ENCODE assay signal across 1 cellular context in the genomic region with DNA sequence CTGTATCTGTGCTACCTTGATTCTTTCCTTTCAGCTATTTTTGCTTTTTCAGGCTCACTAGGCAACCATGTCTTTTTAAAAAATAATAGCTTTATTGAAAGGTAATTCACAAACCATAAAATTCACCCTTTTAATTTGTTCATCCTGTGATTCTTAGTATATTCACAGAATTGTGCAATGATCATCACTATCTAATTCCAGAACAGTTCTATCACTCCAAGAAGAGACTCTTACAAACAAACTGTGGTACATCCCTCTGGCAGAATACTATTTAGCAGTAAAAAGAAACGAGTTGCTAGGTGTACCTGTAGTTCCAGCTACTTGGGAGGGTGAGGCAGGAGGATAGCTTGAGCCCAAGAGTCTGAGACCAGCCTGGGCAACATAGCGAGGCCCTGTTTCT.
TF ChIP-seq lines count a peak whose summit lies in the region.

No MANE protein-coding gene starts in this region.

TF ChIP-seq in endothelial cell of umbilical vein, 7 proteins besides CTCF, POLR2A, EP300 and RAD21:
- TF ChIP-seq POLR2AphosphoS5 (IDR thresholded peaks at IDR 0.05; ENCODE audit: insufficient read depth, low read depth, low read length), result no peak
- TF ChIP-seq JUN (IDR thresholded peaks at IDR 0.05; ENCODE audit: borderline replicate concordance, insufficient read depth, insufficient read length, low read depth), result no peak
